Comparison of ENCODE assay signal across 23 cellular contexts in genomic region chr3:32257042-32257441, GRCh38. TPM values are rescaled to one million over a fixed set of nuclear protein-coding genes. Genes with fewer than 3 reads are reported as not detected.
"Had no signal": no experiment of that assay in that cellular context is flagged by ENCODE, and none has a peak within 500 bp of the region (broad histone marks: within the 10 kb centered on the region; RNA-seq: fewer than 3 reads in every experiment).

No MANE protein-coding gene starts in this region.

- H3K4me1 Mint-ChIP-seq: naive B cell had no signal

- H3K4me1 ChIP-seq: breast epithelium, foreskin keratinocyte, heart right ventricle, left lung, spleen, tibial nerve had no signal

- H3K27ac Mint-ChIP-seq: activated naive CD4-positive, alpha-beta T cell treated with anti-CD3 and anti-CD28 coated beads, Interleukin-2, amount 10 ng/mL, durations not matched to agents 7 days and 5 days; activated naive CD8-positive, alpha-beta T cell treated with anti-CD3 and anti-CD28 coated beads, Interleukin-2, amount 50 U/mL, for 24 hours; activated T-cell treated with anti-CD3 and anti-CD28 coated beads, Interleukin-2, amount 50 U/mL, for 72 hours; naive B cell had no signal

- H3K27me3 ChIP-seq: breast epithelium, foreskin keratinocyte, heart right ventricle, left lung, tibial nerve had no signal

- H3K36me3 ChIP-seq: breast epithelium, heart right ventricle, left lung, spleen, tibial nerve had no signal

- H3K36me3 Mint-ChIP-seq: naive B cell had no signal

- H3K27ac ChIP-seq: breast epithelium, foreskin keratinocyte, heart right ventricle, left lung, spleen, tibial nerve, VCaP had no signal

- H3K4me3 Mint-ChIP-seq: activated naive CD4-positive, alpha-beta T cell treated with anti-CD3 and anti-CD28 coated beads, Interleukin-2, amount 10 ng/mL, durations not matched to agents 7 days and 5 days; activated naive CD8-positive, alpha-beta T cell treated with anti-CD3 and anti-CD28 coated beads, Interleukin-2, amount 50 U/mL, for 24 hours; naive B cell had no signal

- DNase-seq: activated CD4-positive, alpha-beta T cell treated with anti-CD3 and anti-CD28 coated beads for 4 hours; activated CD4-positive, alpha-beta T cell treated with anti-CD3 and anti-CD28 coated beads, Interleukin-2, amount 50 U/mL, for 4 hours; activated gamma-delta T cell; activated naive CD4-positive, alpha-beta T cell treated with anti-CD3 and anti-CD28 coated beads, Interleukin-2, amount 10 ng/mL, durations not matched to agents 7 days and 5 days; activated naive CD8-positive, alpha-beta T cell treated with anti-CD3 and anti-CD28 coated beads, Interleukin-2, amount 50 U/mL, for 24 hours; activated T-cell treated with anti-CD3 and anti-CD28 coated beads for 4 hours; activated T-cell treated with anti-CD3 and anti-CD28 coated beads, Interleukin-2, amount 50 U/mL, for 72 hours; amygdala; central memory CD4-positive, alpha-beta T cell; foreskin keratinocyte; heart right ventricle; kidney glomerular epithelial cell; left lung; naive B cell; right cardiac atrium; spleen; stimulated activated naive CD4-positive, alpha-beta T cell treated with Interleukin-2 at 50 U/mL for 16 hours; T-helper 1 cell had no signal

- H3K9me3 ChIP-seq: breast epithelium had no signal

- ATAC-seq: foreskin keratinocyte, heart right ventricle, right cardiac atrium had no signal

- H3K4me3 ChIP-seq: breast epithelium, heart right ventricle, left lung, lung, spleen, tibial nerve had no signal

- H3K27me3 Mint-ChIP-seq: activated naive CD8-positive, alpha-beta T cell treated with anti-CD3 and anti-CD28 coated beads, Interleukin-2, amount 50 U/mL, for 24 hours had no signal

RNA-seq across cellular contexts. Expression of gene CMTM8, which starts 18.6 kb away (rescaled TPM):
- polyA plus RNA-seq: neural cell had no signal
